2 cellular contexts compared by ENCODE assay signal in genomic region chr11:6553634-6554033, GRCh38.
TF ChIP-seq lines count a peak whose summit lies in the region.

No MANE protein-coding gene starts in this region.

TF ChIP-seq in A549, 52 proteins besides CTCF, POLR2A, EP300 and RAD21:
- no peak for TF ChIP-seq JUNB (IDR thresholded peaks at IDR 0.05)
- TF ChIP-seq BCL3 (IDR thresholded peaks at IDR 0.05) = no peak
- no peak for TF ChIP-seq HOXB5 (CRISPR knock-in tag; IDR thresholded peaks at IDR 0.05)
- no peak for TF ChIP-seq CHD2 (IDR thresholded peaks at IDR 0.05; ENCODE audit: low read length, partially characterized antibody)
- TF ChIP-seq FOSL2 (IDR thresholded peaks at IDR 0.05) = no peak
- no peak for TF ChIP-seq FOSL2 (CRISPR knock-in tag; IDR thresholded peaks at IDR 0.05)
- TF ChIP-seq EHF (CRISPR knock-in tag; IDR thresholded peaks at IDR 0.05) = no peak
- no peak for TF ChIP-seq RCOR1 (IDR thresholded peaks at IDR 0.05; ENCODE audit: low read depth, low read length)
- TF ChIP-seq MAFK (IDR thresholded peaks at IDR 0.05; ENCODE audit: partially characterized antibody) = no peak
- no peak for TF ChIP-seq NPAS2 (CRISPR knock-in tag; IDR thresholded peaks at IDR 0.05; ENCODE audit: borderline replicate concordance)
- TF ChIP-seq CHD4 (IDR thresholded peaks at IDR 0.05; ENCODE audit: borderline replicate concordance) = no peak
- no peak for TF ChIP-seq KDM1A (IDR thresholded peaks at IDR 0.05; ENCODE audit: low read depth)
- TF ChIP-seq RNF2 (IDR thresholded peaks at IDR 0.05; ENCODE audit: borderline replicate concordance, low read depth) = no peak
- TF ChIP-seq ZSCAN20 (CRISPR knock-in tag; IDR thresholded peaks at IDR 0.05) = no peak
- TF ChIP-seq E2F6 (IDR thresholded peaks at IDR 0.05; ENCODE audit: borderline replicate concordance, low read depth) = no peak
- no peak for TF ChIP-seq JUN (IDR thresholded peaks at IDR 0.05)
- TF ChIP-seq MAX (IDR thresholded peaks at IDR 0.05) = no peak
- no peak for TF ChIP-seq BHLHE40 (IDR thresholded peaks at IDR 0.05; ENCODE audit: low read depth, low read length)
- TF ChIP-seq CBX2 (IDR thresholded peaks at IDR 0.05; ENCODE audit: borderline replicate concordance, low read depth) = no peak

TF ChIP-seq in K562, 482 proteins besides CTCF, POLR2A, EP300 and RAD21:
- no peak for TF ChIP-seq ZNF830 (CRISPR knock-in tag; IDR thresholded peaks at IDR 0.05)
- TF ChIP-seq CREB3 (tag; conservative IDR thresholded peaks at IDR 0.05; ENCODE audit: low read depth) = no peak
- TF ChIP-seq CBX8 (IDR thresholded peaks at IDR 0.05; ENCODE audit: borderline replicate concordance, extremely low read depth, low read depth, low read length, poor library complexity, severe bottlenecking) = no peak
- peak; percentile 56 for TF ChIP-seq C11orf30 (IDR thresholded peaks at IDR 0.05; ENCODE audit: low read depth)
- peak; percentile 66 for TF ChIP-seq ZNF316 (IDR thresholded peaks at IDR 0.05)
